In the genomic region with DNA sequence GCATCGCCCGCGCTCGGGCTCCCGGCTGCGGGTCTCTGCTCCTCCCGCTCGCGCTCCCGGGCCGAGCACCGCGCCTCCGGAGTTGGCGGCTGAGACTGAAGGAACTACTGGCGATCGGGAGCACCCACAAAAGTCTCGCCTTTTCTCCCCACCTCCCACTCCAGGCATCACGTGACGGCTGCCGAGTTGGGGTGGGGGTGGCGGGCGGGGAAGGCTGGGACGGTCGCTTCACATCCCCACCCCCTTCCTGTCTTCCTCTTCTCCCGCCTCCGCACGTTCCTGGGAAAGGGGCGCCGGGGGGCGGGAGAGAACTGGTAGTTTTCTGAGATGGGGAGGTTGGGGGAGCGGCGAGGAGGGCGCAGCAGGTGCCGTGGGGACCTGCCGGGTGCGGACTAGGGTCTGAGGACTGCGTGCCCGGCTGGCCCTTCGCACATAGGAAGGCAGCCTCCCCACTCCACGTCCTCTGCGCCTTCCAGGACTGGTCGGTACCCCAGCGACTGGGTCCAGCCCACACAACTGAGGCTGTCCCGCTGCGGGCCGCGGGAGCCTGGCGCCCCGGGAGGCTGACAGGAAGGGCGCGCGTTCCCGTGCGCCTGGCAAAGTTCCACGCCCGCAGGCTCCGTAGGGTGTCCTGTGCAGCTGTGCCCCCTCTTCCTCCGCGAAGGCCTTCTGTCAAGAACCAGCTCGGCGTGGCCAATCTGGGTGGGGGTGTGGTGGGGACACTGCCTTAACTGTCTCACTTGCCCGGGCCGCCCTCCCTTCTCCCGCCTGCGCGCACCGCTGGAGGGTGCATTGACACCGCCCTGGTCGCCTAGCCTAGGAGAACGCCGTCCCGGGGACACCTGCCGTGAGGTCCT, we compare ENCODE assay signal across 1 cellular context.
A peak's percentile ranks its signal among the peaks of the same experiment; 100 is the strongest.
TF ChIP-seq lines count a peak whose summit lies in the region.

A gene with protein sequence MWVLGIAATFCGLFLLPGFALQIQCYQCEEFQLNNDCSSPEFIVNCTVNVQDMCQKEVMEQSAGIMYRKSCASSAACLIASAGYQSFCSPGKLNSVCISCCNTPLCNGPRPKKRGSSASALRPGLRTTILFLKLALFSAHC (minus strand): TSS at position 102 of the 857 bp plus-strand sequence. CDS start 273 bp downstream, outside the sequence.

TF ChIP-seq in HEK293, 187 proteins besides CTCF, POLR2A, EP300 and RAD21 (continued from another document and continues in another):
- TF ChIP-seq, protein P1, sequence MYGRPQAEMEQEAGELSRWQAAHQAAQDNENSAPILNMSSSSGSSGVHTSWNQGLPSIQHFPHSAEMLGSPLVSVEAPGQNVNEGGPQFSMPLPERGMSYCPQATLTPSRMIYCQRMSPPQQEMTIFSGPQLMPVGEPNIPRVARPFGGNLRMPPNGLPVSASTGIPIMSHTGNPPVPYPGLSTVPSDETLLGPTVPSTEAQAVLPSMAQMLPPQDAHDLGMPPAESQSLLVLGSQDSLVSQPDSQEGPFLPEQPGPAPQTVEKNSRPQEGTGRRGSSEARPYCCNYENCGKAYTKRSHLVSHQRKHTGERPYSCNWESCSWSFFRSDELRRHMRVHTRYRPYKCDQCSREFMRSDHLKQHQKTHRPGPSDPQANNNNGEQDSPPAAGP (tag by site-specific recombination; IDR thresholded peaks at IDR 0.05): peak; percentile 48; the same call in 1 of the 2 replicates
- TF ChIP-seq KLF16 (tag by site-specific recombination; IDR thresholded peaks at IDR 0.05): 0 out of 2 replicates have a peak, but pooled peaks have one; percentile 25
- no peak for TF ChIP-seq ZNF433 (tag by site-specific recombination; IDR thresholded peaks at IDR 0.05; ENCODE audit: low read depth)
- TF ChIP-seq YY2 (tag by site-specific recombination; IDR thresholded peaks at IDR 0.05): no peak
- TF ChIP-seq ZNF239 (tag by site-specific recombination; IDR thresholded peaks at IDR 0.05): no peak
- no peak for TF ChIP-seq ELK4 (IDR thresholded peaks at IDR 0.05; ENCODE audit: borderline replicate concordance, low read depth, low read length)
- peak; percentile 94 for TF ChIP-seq ZIC2 (tag by site-specific recombination; IDR thresholded peaks at IDR 0.05)
- peak; percentile 73 for TF ChIP-seq SP2 (tag by site-specific recombination; IDR thresholded peaks at IDR 0.05)
- no peak for TF ChIP-seq ZNF426 (tag by site-specific recombination; IDR thresholded peaks at IDR 0.05)
- no peak for TF ChIP-seq ZNF473 (tag by site-specific recombination; IDR thresholded peaks at IDR 0.05)
- TF ChIP-seq ZNF518A (tag by site-specific recombination; conservative IDR thresholded peaks at IDR 0.05; ENCODE audit: low read depth): no peak
- peak; percentile 65 for TF ChIP-seq ZNF600 (tag by site-specific recombination; IDR thresholded peaks at IDR 0.05)
- TF ChIP-seq SCRT2 (tag by site-specific recombination; IDR thresholded peaks at IDR 0.05): peak; percentile 56
- no peak for TF ChIP-seq ZSCAN23 (tag by site-specific recombination; IDR thresholded peaks at IDR 0.05)
- TF ChIP-seq EGR2 (tag by site-specific recombination; IDR thresholded peaks at IDR 0.05; ENCODE audit: low read depth): peak; percentile 59
- TF ChIP-seq ZNF221 (tag by site-specific recombination; IDR thresholded peaks at IDR 0.05; ENCODE audit: borderline replicate concordance): no peak
- TF ChIP-seq GLIS1 (tag by site-specific recombination; IDR thresholded peaks at IDR 0.05): peak; percentile 95
- TF ChIP-seq, protein P2, sequence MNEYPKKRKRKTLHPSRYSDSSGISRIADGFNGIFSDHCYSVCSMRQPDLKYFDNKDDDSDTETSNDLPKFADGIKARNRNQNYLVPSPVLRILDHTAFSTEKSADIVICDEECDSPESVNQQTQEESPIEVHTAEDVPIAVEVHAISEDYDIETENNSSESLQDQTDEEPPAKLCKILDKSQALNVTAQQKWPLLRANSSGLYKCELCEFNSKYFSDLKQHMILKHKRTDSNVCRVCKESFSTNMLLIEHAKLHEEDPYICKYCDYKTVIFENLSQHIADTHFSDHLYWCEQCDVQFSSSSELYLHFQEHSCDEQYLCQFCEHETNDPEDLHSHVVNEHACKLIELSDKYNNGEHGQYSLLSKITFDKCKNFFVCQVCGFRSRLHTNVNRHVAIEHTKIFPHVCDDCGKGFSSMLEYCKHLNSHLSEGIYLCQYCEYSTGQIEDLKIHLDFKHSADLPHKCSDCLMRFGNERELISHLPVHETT (tag by site-specific recombination; IDR thresholded peaks at IDR 0.05): no peak
- TF ChIP-seq ZNF544 (tag by site-specific recombination; IDR thresholded peaks at IDR 0.05): no peak
- TF ChIP-seq ZFP41 (tag by site-specific recombination; IDR thresholded peaks at IDR 0.05; ENCODE audit: borderline replicate concordance): no peak
- no peak for TF ChIP-seq ZNF514 (tag by site-specific recombination; IDR thresholded peaks at IDR 0.05)
- TF ChIP-seq ZNF654 (tag by site-specific recombination; IDR thresholded peaks at IDR 0.05; ENCODE audit: low read depth): no peak
- no peak for TF ChIP-seq KLF7 (tag by site-specific recombination; IDR thresholded peaks at IDR 0.05; ENCODE audit: borderline replicate concordance)
- TF ChIP-seq ZNF701 (tag by site-specific recombination; IDR thresholded peaks at IDR 0.05): no peak
- TF ChIP-seq KLF9 (tag by site-specific recombination; IDR thresholded peaks at IDR 0.05; ENCODE audit: low read depth): peak; percentile 16; the same call in 1 of the 2 replicates
- TF ChIP-seq PRDM4 (tag by site-specific recombination; IDR thresholded peaks at IDR 0.05): peak; percentile 26; the same call in 1 of the 2 replicates
- TF ChIP-seq, protein P3, sequence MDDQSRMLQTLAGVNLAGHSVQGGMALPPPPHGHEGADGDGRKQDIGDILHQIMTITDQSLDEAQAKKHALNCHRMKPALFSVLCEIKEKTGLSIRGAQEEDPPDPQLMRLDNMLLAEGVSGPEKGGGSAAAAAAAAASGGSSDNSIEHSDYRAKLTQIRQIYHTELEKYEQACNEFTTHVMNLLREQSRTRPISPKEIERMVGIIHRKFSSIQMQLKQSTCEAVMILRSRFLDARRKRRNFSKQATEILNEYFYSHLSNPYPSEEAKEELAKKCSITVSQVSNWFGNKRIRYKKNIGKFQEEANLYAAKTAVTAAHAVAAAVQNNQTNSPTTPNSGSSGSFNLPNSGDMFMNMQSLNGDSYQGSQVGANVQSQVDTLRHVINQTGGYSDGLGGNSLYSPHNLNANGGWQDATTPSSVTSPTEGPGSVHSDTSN (CRISPR knock-in tag; IDR thresholded peaks at IDR 0.05): peak; percentile 66; the same call in 1 of the 2 replicates
- no peak for TF ChIP-seq REPIN1 (tag by site-specific recombination; IDR thresholded peaks at IDR 0.05; ENCODE audit: low read depth)
- 0 out of 2 replicates have a peak, but pooled peaks have one; percentile 14 for TF ChIP-seq ZNF366 (tag by site-specific recombination; conservative IDR thresholded peaks at IDR 0.05)
- TF ChIP-seq ZNF138 (tag by site-specific recombination; IDR thresholded peaks at IDR 0.05; ENCODE audit: borderline replicate concordance): no peak
- TF ChIP-seq ZNF132 (tag by site-specific recombination; IDR thresholded peaks at IDR 0.05; ENCODE audit: borderline replicate concordance): no peak
- TF ChIP-seq ZNF664 (tag by site-specific recombination; IDR thresholded peaks at IDR 0.05): peak; percentile 85
- TF ChIP-seq KLF1 (tag by site-specific recombination; IDR thresholded peaks at IDR 0.05): no peak; the same call in 1 of the 2 replicates
- no peak for TF ChIP-seq PRDM1 (tag by site-specific recombination; IDR thresholded peaks at IDR 0.05)
- no peak for TF ChIP-seq FEZF1 (tag by site-specific recombination; IDR thresholded peaks at IDR 0.05)
- TF ChIP-seq ZNF626 (tag by site-specific recombination; IDR thresholded peaks at IDR 0.05): no peak
- peak; percentile 43; the same call in 1 of the 2 replicates for TF ChIP-seq OSR2 (tag by site-specific recombination; IDR thresholded peaks at IDR 0.05)
- no peak for TF ChIP-seq ZNF354C (tag by site-specific recombination; IDR thresholded peaks at IDR 0.05; ENCODE audit: borderline replicate concordance, low read depth)
- no peak for TF ChIP-seq ZNF677 (tag by site-specific recombination; IDR thresholded peaks at IDR 0.05)
- peak; percentile 81 for TF ChIP-seq ZFHX2 (tag by site-specific recombination; conservative IDR thresholded peaks at IDR 0.05)
- no peak for TF ChIP-seq ZBTB21 (tag by site-specific recombination; IDR thresholded peaks at IDR 0.05)
- TF ChIP-seq GLI2 (tag by site-specific recombination; IDR thresholded peaks at IDR 0.05; ENCODE audit: borderline replicate concordance, low read depth): no peak
- TF ChIP-seq, protein P4, sequence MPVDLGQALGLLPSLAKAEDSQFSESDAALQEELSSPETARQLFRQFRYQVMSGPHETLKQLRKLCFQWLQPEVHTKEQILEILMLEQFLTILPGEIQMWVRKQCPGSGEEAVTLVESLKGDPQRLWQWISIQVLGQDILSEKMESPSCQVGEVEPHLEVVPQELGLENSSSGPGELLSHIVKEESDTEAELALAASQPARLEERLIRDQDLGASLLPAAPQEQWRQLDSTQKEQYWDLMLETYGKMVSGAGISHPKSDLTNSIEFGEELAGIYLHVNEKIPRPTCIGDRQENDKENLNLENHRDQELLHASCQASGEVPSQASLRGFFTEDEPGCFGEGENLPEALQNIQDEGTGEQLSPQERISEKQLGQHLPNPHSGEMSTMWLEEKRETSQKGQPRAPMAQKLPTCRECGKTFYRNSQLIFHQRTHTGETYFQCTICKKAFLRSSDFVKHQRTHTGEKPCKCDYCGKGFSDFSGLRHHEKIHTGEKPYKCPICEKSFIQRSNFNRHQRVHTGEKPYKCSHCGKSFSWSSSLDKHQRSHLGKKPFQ (tag by site-specific recombination; IDR thresholded peaks at IDR 0.05): no peak
- no peak for TF ChIP-seq ZBTB1 (tag by site-specific recombination; IDR thresholded peaks at IDR 0.05)
- peak; percentile 67; the same call in 1 of the 2 replicates for TF ChIP-seq GLIS2 (tag by site-specific recombination; IDR thresholded peaks at IDR 0.05)
- no peak for TF ChIP-seq ZNF133 (tag by site-specific recombination; IDR thresholded peaks at IDR 0.05)
- peak; percentile 81 for TF ChIP-seq ZBTB26 (tag by site-specific recombination; optimal IDR thresholded peaks at IDR 0.05)
